ENCODE assay signal across 8 cellular contexts in the genomic region with DNA sequence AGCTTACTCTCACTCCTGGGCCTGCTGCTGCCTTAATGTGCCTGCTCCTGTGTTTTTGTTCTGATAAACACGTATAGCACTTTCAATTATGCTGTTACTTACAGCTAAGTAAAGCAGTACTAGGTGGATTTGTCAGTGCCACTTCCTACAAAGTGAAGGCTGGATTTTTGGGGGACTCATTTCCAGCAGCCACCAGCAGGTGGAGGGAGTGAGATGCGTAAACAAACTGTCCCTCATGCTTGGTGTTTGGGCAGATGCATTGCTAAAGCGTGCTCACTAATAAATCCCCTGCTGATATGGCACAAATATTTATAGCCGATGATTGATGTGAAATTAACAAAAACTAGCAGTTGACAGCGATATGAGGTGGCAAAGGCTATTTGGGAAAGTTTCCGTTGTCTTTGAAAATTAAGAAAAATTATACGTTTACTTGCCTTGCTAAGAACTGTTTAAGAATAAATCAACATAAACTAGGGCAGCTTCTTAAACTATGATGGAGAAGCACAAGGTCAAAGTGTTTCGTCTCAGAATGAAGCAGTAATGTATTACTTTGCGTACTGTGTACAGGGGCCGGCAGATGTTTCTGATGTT.
DNase-seq lines count a peak whose midpoint lies in the region; ATAC-seq and TF ChIP-seq lines count a peak whose summit lies in the region.

No MANE protein-coding gene starts in this region.

- peak; percentile 18 for DNase-seq in NCI-H2029 (lab: John Stamatoyannopoulos, UW)
- DNase-seq in NCI-H2029 treated with DMSO at 0.1 percent for 48 hours (lab: John Stamatoyannopoulos, UW) = no peak
- DNase-seq in KBM-7 = peak; percentile 81
- peak; percentile 75 for DNase-seq in RPMI8226
- DNase-seq in breast epithelium (ENCODE audit: low spot score in 2 of 2) = peak; percentile 57 to 73
- peak; percentile 94 for DNase-seq in inferior parietal cortex (ENCODE audit: extremely low spot score)
- DNase-seq in stimulated activated CD4-positive, alpha-beta T cell treated with anti-CD3 and anti-CD28 coated beads, Interleukin-4, amount 100 ng/mL, for 1 hour = peak; percentile 22

- intact Hi-C loops in breast epithelium (cut with DNase I; ENCODE audit: low total_unique reads) = no loop called here

- TF ChIP-seq POLR2A in breast epithelium (IDR thresholded peaks at IDR 0.05) (no peak), GM18505 (IDR thresholded peaks at IDR 0.05; ENCODE audit: borderline replicate concordance, extremely low read depth, insufficient read depth, insufficient read length) (no peak)

- peaks cover 0 to 2% of the 10 kb centered on the region in 2 donors for H3K4me1 ChIP-seq in breast epithelium

- H3K9me3 ChIP-seq in breast epithelium = no peaks in the 10 kb centered on the region

- peak; percentile 70 to 88 (median 78) for TF ChIP-seq CTCF in breast epithelium (IDR thresholded peaks at IDR 0.05)

- no peaks in the 10 kb centered on the region for H3K27me3 ChIP-seq in breast epithelium

- in situ Hi-C loops in KBM-7 (cut with MboI; ENCODE audit: low pct_unique_long_range_greater_than_20kb, low sequenced_read_pairs) = no loop called here

- H3K36me3 ChIP-seq in breast epithelium = no peaks in the 10 kb centered on the region

- H3K4me3 ChIP-seq in breast epithelium = no peak overlapping the region

- ATAC-seq in GM18505 (IDR thresholded peaks at IDR 0.05; ENCODE audit: unreplicated experiment) = no peak

- H3K27ac ChIP-seq in breast epithelium = no peak overlapping the region
